26 cellular contexts compared by ENCODE assay signal in the genomic region with DNA sequence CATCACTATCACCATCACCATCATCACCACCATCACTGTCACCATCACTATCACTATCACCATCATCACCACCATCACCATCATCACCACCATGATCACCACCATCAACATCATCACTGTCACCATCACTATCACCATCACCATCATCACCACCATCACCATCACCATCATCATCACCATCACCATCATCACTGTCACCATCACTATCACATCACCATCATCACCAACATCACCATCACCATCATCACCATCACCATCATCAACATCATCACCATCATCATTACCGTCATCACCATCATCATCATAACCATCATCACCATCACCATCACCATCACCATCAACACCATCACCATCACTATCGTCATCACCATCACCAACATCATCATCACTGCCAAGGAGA.
"Had no signal": no experiment of that assay in that cellular context is flagged by ENCODE, and none has a peak within 500 bp of the region (broad histone marks: within the 10 kb centered on the region; RNA-seq: fewer than 3 reads in every experiment).

No MANE protein-coding gene starts in this region.

- H3K27ac Mint-ChIP-seq: immature natural killer cell; natural killer cell; nephron progenitor cell; neural progenitor cell; progenitor cell of endocrine pancreas; stimulated activated effector memory CD8-positive, alpha-beta T cell treated with anti-CD3 and anti-CD28 coated beads, Interleukin-12 subunit alpha, Interleukin-12 subunit beta, amount 100 ng/mL, for 72 hours; stimulated activated naive CD8-positive, alpha-beta T cell treated with anti-CD3 and anti-CD28 coated beads, Interleukin-15, Interleukin-2, amounts not matched to agents 100 ng/mL and 50 ng/mL, for 24 hours; type B pancreatic cell had no signal

- H3K36me3 ChIP-seq: left lung, lower lobe of right lung, neural progenitor cell, ovary, sigmoid colon, spleen, tibial nerve, vagina had no signal

- FAIRE-seq: islet of Langerhans, kidney, small intestine had no signal

- H3K9me3 ChIP-seq: left lung, lower lobe of right lung, ovary, sigmoid colon, spleen, tibial nerve, vagina had no signal

- H3K4me2 ChIP-seq: neural progenitor cell had no signal

- H3K4me1 ChIP-seq: left lung, lower lobe of right lung, neural progenitor cell, sigmoid colon, spleen had no signal

- H3K27ac ChIP-seq: left lung, lower lobe of right lung, neural progenitor cell, ovary, sigmoid colon, spleen, tibial nerve, vagina had no signal

- H3K9me3 Mint-ChIP-seq: immature natural killer cell; natural killer cell; nephron progenitor cell; neural progenitor cell; stimulated activated effector memory CD8-positive, alpha-beta T cell treated with anti-CD3 and anti-CD28 coated beads, Interleukin-12 subunit alpha, Interleukin-12 subunit beta, amount 100 ng/mL, for 72 hours; stimulated activated naive CD8-positive, alpha-beta T cell treated with anti-CD3 and anti-CD28 coated beads, Interleukin-15, Interleukin-2, amounts not matched to agents 100 ng/mL and 50 ng/mL, for 24 hours; type B pancreatic cell had no signal

- DNase-seq: hypothalamus; kidney; left colon; left lung; lower lobe of right lung; mammary epithelial cell; mesenchymal stem cell; natural killer cell; nephron progenitor cell; ovary; right cardiac atrium; sigmoid colon; small intestine; spleen; stimulated activated CD4-positive, alpha-beta T cell treated with anti-CD3 and anti-CD28 coated beads, Interleukin-4, amount 100 ng/mL, for 24 hours; stimulated activated naive CD4-positive, alpha-beta T cell; substantia nigra had no signal

- H3K4me1 Mint-ChIP-seq: natural killer cell; stimulated activated effector memory CD8-positive, alpha-beta T cell treated with anti-CD3 and anti-CD28 coated beads, Interleukin-12 subunit alpha, Interleukin-12 subunit beta, amount 100 ng/mL, for 72 hours had no signal

- H3K4me3 Mint-ChIP-seq: immature natural killer cell; natural killer cell; nephron progenitor cell; neural progenitor cell; stimulated activated effector memory CD8-positive, alpha-beta T cell treated with anti-CD3 and anti-CD28 coated beads, Interleukin-12 subunit alpha, Interleukin-12 subunit beta, amount 100 ng/mL, for 72 hours; stimulated activated naive CD8-positive, alpha-beta T cell treated with anti-CD3 and anti-CD28 coated beads, Interleukin-15, Interleukin-2, amounts not matched to agents 100 ng/mL and 50 ng/mL, for 24 hours; type B pancreatic cell had no signal

- H3K4me3 ChIP-seq: left lung, lower lobe of right lung, neural progenitor cell, ovary, sigmoid colon, spleen, tibial nerve, vagina had no signal

- H3K27me3 ChIP-seq: left lung, neural progenitor cell, ovary, tibial nerve, vagina had no signal

- H2AFZ ChIP-seq: neural progenitor cell had no signal

- H3K36me3 Mint-ChIP-seq: immature natural killer cell; natural killer cell; neural progenitor cell; stimulated activated effector memory CD8-positive, alpha-beta T cell treated with anti-CD3 and anti-CD28 coated beads, Interleukin-12 subunit alpha, Interleukin-12 subunit beta, amount 100 ng/mL, for 72 hours; type B pancreatic cell had no signal

- H3K9ac ChIP-seq: neural progenitor cell had no signal

- ATAC-seq: left colon; left lung; lower lobe of right lung; right cardiac atrium; stimulated activated effector memory CD8-positive, alpha-beta T cell treated with anti-CD3 and anti-CD28 coated beads, Interleukin-12 subunit alpha, Interleukin-12 subunit beta, amount 100 ng/mL, for 72 hours had no signal
